Comparison of ENCODE assay signal across 32 cellular contexts in genomic region chr2:112876971-112877361, GRCh38. TPM values are rescaled to one million over a fixed set of nuclear protein-coding genes. Genes with fewer than 3 reads are reported as not detected.
DNase-seq lines count a peak whose midpoint lies in the region; ATAC-seq and TF ChIP-seq lines count a peak whose summit lies in the region.
"Had no signal": no experiment of that assay in that cellular context is flagged by ENCODE, and none has a peak within 500 bp of the region (broad histone marks: within the 10 kb centered on the region; RNA-seq: fewer than 3 reads in every experiment).

No MANE protein-coding gene starts in this region.

- H3K27ac ChIP-seq in ACC112 (ENCODE audit: low read depth, low read length) (peak overlapping the region; percentile 80), RWPE1 (peak overlapping the region; percentile 97)
- H3K27ac ChIP-seq: body of pancreas, dorsolateral prefrontal cortex, SK-N-MC, stomach, thyroid gland had no signal

- no peak for TF ChIP-seq CTCF in RWPE1 (conservative IDR thresholded peaks at IDR 0.05; ENCODE audit: low read depth)
- TF ChIP-seq CTCF in fibroblast of mammary gland (conservative IDR thresholded peaks at IDR 0.05; ENCODE audit: control insufficient read depth, insufficient read depth, low read depth, low read length): no peak

- H3K4me3 Mint-ChIP-seq in T-helper 17 cell: no peak overlapping the region
- H3K4me3 Mint-ChIP-seq: activated CD4-positive, alpha-beta T cell treated with anti-CD3 and anti-CD28 coated beads, Interleukin-2, amount 10 ng/mL, durations not matched to agents 7 days and 5 days; activated CD8-positive, alpha-beta memory T cell treated with anti-CD3 and anti-CD28 coated beads, Interleukin-2, amount 10 ng/mL, durations not matched to agents 7 days and 5 days; natural killer cell treated with Interleukin-12 subunit alpha and Interleukin-12 subunit beta and Interleukin-15 and Interleukin-18, amount 100 ng/mL, for 72 hours had no signal

- H3K4me1 ChIP-seq in ACC112 (ENCODE audit: control insufficient read depth, insufficient read depth, low read length, unreplicated experiment): peaks cover 39% of the 10 kb centered on the region
- H3K4me1 ChIP-seq: body of pancreas, thyroid gland had no signal

- no peak overlapping the region for H3K4me3 ChIP-seq in ACC112 (ENCODE audit: low read depth, low read length)
- H3K4me3 ChIP-seq in fibroblast of mammary gland (ENCODE audit: control insufficient read depth, low read depth, low read length): no peak overlapping the region
- H3K4me3 ChIP-seq: BLaER1 treated with 17β-estradiol and CSF1 and Interleukin-3, amounts not matched to agents 10 nM and 100 nM; body of pancreas; dorsolateral prefrontal cortex; SK-N-MC; smooth muscle cell; stomach; thyroid gland had no signal

- H3K27me3 ChIP-seq in ACC112 (ENCODE audit: insufficient read depth, low read length): no peaks in the 10 kb centered on the region
- H3K27me3 ChIP-seq: BLaER1 treated with 17β-estradiol and CSF1 and Interleukin-3, amounts not matched to agents 10 nM and 100 nM; body of pancreas; stomach; thyroid gland had no signal

- no peaks in the 10 kb centered on the region for H3K9me3 ChIP-seq in T-helper 17 cell (ENCODE audit: control insufficient read depth, low read length, poor library complexity, severe bottlenecking)
- H3K9me3 ChIP-seq: body of pancreas, stomach, thyroid gland had no signal

- ATAC-seq in GM21367 (IDR thresholded peaks at IDR 0.05; ENCODE audit: unreplicated experiment) (no peak), T-helper 17 cell (no peak)
- ATAC-seq: activated CD8-positive, alpha-beta memory T cell treated with anti-CD3 and anti-CD28 coated beads, Interleukin-2, amount 10 ng/mL, durations not matched to agents 7 days and 5 days; body of pancreas; natural killer cell treated with Interleukin-12 subunit alpha and Interleukin-12 subunit beta and Interleukin-15 and Interleukin-18, amount 100 ng/mL, for 72 hours had no signal

- H3K36me3 ChIP-seq in ACC112 (ENCODE audit: insufficient read depth, low read length): no peaks in the 10 kb centered on the region
- H3K36me3 ChIP-seq: BLaER1 treated with 17β-estradiol and CSF1 and Interleukin-3, amounts not matched to agents 10 nM and 100 nM; stomach; thyroid gland had no signal

- peaks cover 6% of the 10 kb centered on the region for H3K36me3 Mint-ChIP-seq in T-helper 17 cell (ENCODE audit: low read depth)
- H3K36me3 Mint-ChIP-seq: activated CD8-positive, alpha-beta memory T cell treated with anti-CD3 and anti-CD28 coated beads, Interleukin-2, amount 10 ng/mL, durations not matched to agents 7 days and 5 days had no signal

- H3K27me3 Mint-ChIP-seq in T-helper 17 cell: peaks cover 16% of the 10 kb centered on the region

- H2AFZ ChIP-seq in ACC112 (ENCODE audit: low read length, unreplicated experiment): no peak overlapping the region

- DNase-seq in HCEC 1CT (peak; percentile 55), RWPE1 (ENCODE audit: low spot score) (peak; percentile 26), fibroblast of mammary gland (ENCODE audit: low read depth) (peak; percentile 41), NCI-H1694 (lab: John Stamatoyannopoulos, UW) (no peak), NCI-H187 treated with DMSO at 0.1 percent for 48 hours (lab: John Stamatoyannopoulos, UW) (no peak), T-helper 17 cell (no peak)
- DNase-seq: activated CD4-positive, alpha-beta T cell treated with anti-CD3 and anti-CD28 coated beads, Interleukin-2, amount 10 ng/mL, durations not matched to agents 7 days and 5 days; activated CD8-positive, alpha-beta memory T cell treated with anti-CD3 and anti-CD28 coated beads, Interleukin-2, amount 10 ng/mL, durations not matched to agents 7 days and 5 days; activated T-cell treated with anti-CD3 and anti-CD28 coated beads, Interleukin-2, amount 50 U/mL, for 48 hours; body of pancreas; COR-L47; DMS79; dorsolateral prefrontal cortex; kidney; NCI-H1092; NCI-H1930; NCI-H69; retina; RPMI8226; stimulated activated CD4-positive, alpha-beta T cell treated with anti-CD3 and anti-CD28 coated beads, Interleukin-1b, Interleukin-23, amount 100 ng/mL, for 48 hours; stimulated activated CD8-positive, alpha-beta memory T cell treated with anti-CD3 and anti-CD28 coated beads, Interleukin-4, amount 100 ng/mL, for 48 hours; stomach; T-helper 2 cell; thyroid gland had no signal

- CTCF ChIA-PET in RWPE1 (lab: Yijun Ruan, JAX): interaction anchor here (0.5 to 1.4 kb wide), 4 partner anchors 8 to 86 kb away, joined by 3 to 13 read pairs (median 3); no protein-coding TSS in a partner anchor

- no peak overlapping the region for H3K27ac Mint-ChIP-seq in T-helper 17 cell
- H3K27ac Mint-ChIP-seq: activated CD4-positive, alpha-beta T cell treated with anti-CD3 and anti-CD28 coated beads, Interleukin-2, amount 10 ng/mL, durations not matched to agents 7 days and 5 days; activated CD8-positive, alpha-beta memory T cell treated with anti-CD3 and anti-CD28 coated beads, Interleukin-2, amount 10 ng/mL, durations not matched to agents 7 days and 5 days had no signal

- H3K4me1 Mint-ChIP-seq in T-helper 17 cell: peaks cover 4% of the 10 kb centered on the region

- H3K79me2 ChIP-seq in ACC112 (ENCODE audit: control insufficient read depth, insufficient read depth, low read length, unreplicated experiment): no peaks in the 10 kb centered on the region

- POLR2A ChIA-PET in RWPE1 (lab: Yijun Ruan, JAX; ENCODE audit: low non-redundant PET): interaction anchor here (0.8 to 1.0 kb wide), 2 partner anchors 40 to 112 kb away, joined by 3 to 4 read pairs; partner anchors contain the start of gene IL1B

RNA-seq across cellular contexts. Expression of gene IL37, which starts 34.0 kb away (rescaled TPM):
- not detected for total RNA-seq in T-helper 17 cell
- total RNA-seq: activated CD4-positive, alpha-beta T cell treated with anti-CD3 and anti-CD28 coated beads, Interleukin-2, amount 10 ng/mL, durations not matched to agents 7 days and 5 days; activated CD8-positive, alpha-beta memory T cell treated with anti-CD3 and anti-CD28 coated beads, Interleukin-2, amount 10 ng/mL, durations not matched to agents 7 days and 5 days; body of pancreas; cerebellum; dorsolateral prefrontal cortex; kidney; natural killer cell treated with Interleukin-12 subunit alpha and Interleukin-12 subunit beta and Interleukin-15 and Interleukin-18, amount 100 ng/mL, for 72 hours; osteocyte; smooth muscle cell; stomach; thyroid gland had no signal

RNA-seq across cellular contexts. Expression of gene IL1B, which starts 40.4 kb away (rescaled TPM):
- total RNA-seq in T-helper 17 cell: 10 to 100 TPM; 30.8 to 61.2 TPM
- total RNA-seq: activated CD4-positive, alpha-beta T cell treated with anti-CD3 and anti-CD28 coated beads, Interleukin-2, amount 10 ng/mL, durations not matched to agents 7 days and 5 days; osteocyte; smooth muscle cell had no signal

Comparison
In these comparisons a context has a peak if more than half of its experiments do, and no peak if none do; other contexts are left out.
1. DNase-seq: peak in HCEC 1CT (single experiment), RWPE1 (single experiment) and fibroblast of mammary gland (single experiment); none in NCI-H1694 (single experiment), NCI-H187 treated with DMSO at 0.1 percent for 48 hours (single experiment) and T-helper 17 cell (0 of 3).